Comparison of ENCODE assay signal across 8 cellular contexts in the genomic region with DNA sequence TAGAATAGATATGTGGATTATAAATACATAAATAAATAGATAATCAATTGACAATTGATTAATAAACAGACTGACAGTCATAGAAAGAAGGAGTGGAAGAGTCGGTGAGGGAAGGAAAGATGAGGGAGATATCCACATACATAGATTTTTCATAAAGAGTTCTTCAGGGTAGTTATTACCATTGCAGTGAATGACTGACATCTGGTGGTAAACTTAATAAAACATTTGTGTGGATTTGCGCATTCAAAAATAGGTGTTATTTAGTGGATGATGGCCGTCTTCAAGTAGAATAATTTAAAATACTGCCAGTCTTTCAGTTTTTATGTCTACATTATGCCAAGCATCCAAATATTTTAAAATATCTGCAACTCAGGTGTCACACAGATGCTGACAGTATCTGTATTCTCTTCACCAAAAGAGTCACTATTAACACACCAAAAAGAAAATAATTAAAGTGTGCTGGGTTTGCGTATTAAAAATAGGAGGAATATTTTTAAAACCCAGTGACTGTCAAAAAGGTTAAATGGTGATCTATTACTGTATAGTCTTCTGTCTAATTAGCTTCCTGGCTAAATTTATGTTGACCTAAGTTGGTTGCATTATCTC.
DNase-seq lines count a peak whose midpoint lies in the region; ATAC-seq and TF ChIP-seq lines count a peak whose summit lies in the region.

No MANE protein-coding gene starts in this region.

- H3K27me3 ChIP-seq in body of pancreas (no peaks in the 10 kb centered on the region), lower lobe of right lung (ENCODE audit: low read depth) (no peaks in the 10 kb centered on the region)

- ATAC-seq in Right ventricle myocardium superior (ENCODE audit: poor library complexity): peak; percentile 62
- no peak for ATAC-seq in left ventricle myocardium superior
- ATAC-seq in body of pancreas: no peak
- ATAC-seq in lower lobe of right lung: no peak
- ATAC-seq in HG03095 (IDR thresholded peaks at IDR 0.05; ENCODE audit: unreplicated experiment): no peak
- ATAC-seq in HG03442 (IDR thresholded peaks at IDR 0.05; ENCODE audit: unreplicated experiment): no peak

- H3K36me3 ChIP-seq in body of pancreas (replicated peaks in 1 of 2; ENCODE audit: insufficient read depth in 1 of 2, low read depth in 2 of 2) (no peaks in the 10 kb centered on the region), lower lobe of right lung (no peaks in the 10 kb centered on the region)

- H3K4me1 ChIP-seq in body of pancreas: no peaks in the 10 kb centered on the region
- no peaks in the 10 kb centered on the region for H3K4me1 ChIP-seq in lower lobe of right lung

- TF ChIP-seq CTCF in body of pancreas (IDR thresholded peaks at IDR 0.05) (peak in 6 of 7 experiments; percentile 32 to 62 (median 50)), lower lobe of right lung (IDR thresholded peaks at IDR 0.05) (peak; percentile 45)

- H3K9me3 ChIP-seq in body of pancreas: no peaks in the 10 kb centered on the region
- no peaks in the 10 kb centered on the region for H3K9me3 ChIP-seq in lower lobe of right lung

- H3K4me3 ChIP-seq in body of pancreas (no peak overlapping the region), lower lobe of right lung (no peak overlapping the region)

- 29 to 39% methylated on average over 4 of the region's 4 CpGs for WGBS in body of pancreas, 2 donors

- no peak for TF ChIP-seq POLR2A in body of pancreas (IDR thresholded peaks at IDR 0.05)

- DNase-seq in Right ventricle myocardium superior: no peak
- no peak for DNase-seq in left ventricle myocardium superior
- peak; percentile 51 for DNase-seq in NCI-H2107 treated with DMSO at 0.1 percent for 48 hours (lab: John Stamatoyannopoulos, UW; ENCODE audit: unreplicated experiment)
- DNase-seq in body of pancreas: no peak
- DNase-seq in lower lobe of right lung: no peak
- DNase-seq in ureter (ENCODE audit: low spot score): no peak

- intact Hi-C loops in Right ventricle myocardium superior (cut with DNase I): loop anchor here (5.0 kb wide), 1 partner anchor 459 kb away; no protein-coding TSS in a partner anchor
- intact Hi-C loops in left ventricle myocardium superior (cut with micrococcal nuclease): loop anchor here (10.0 kb wide), 1 partner anchor 456 kb away; no protein-coding TSS in a partner anchor
- intact Hi-C loops in body of pancreas (cut with DNase I): no loop called here
- intact Hi-C loops in lower lobe of right lung (cut with DNase I): no loop called here

- H3K27ac ChIP-seq in body of pancreas: no peak overlapping the region
- no peak overlapping the region for H3K27ac ChIP-seq in lower lobe of right lung

Comparison
In these comparisons a context has a peak if more than half of its experiments do, and no peak if none do; other contexts are left out.
1. intact Hi-C loops: an anchor here in Right ventricle myocardium superior (5.0 kb wide) and left ventricle myocardium superior (10.0 kb wide); none called in body of pancreas and lower lobe of right lung.